ENCODE assay signal across 29 cellular contexts in the genomic region with DNA sequence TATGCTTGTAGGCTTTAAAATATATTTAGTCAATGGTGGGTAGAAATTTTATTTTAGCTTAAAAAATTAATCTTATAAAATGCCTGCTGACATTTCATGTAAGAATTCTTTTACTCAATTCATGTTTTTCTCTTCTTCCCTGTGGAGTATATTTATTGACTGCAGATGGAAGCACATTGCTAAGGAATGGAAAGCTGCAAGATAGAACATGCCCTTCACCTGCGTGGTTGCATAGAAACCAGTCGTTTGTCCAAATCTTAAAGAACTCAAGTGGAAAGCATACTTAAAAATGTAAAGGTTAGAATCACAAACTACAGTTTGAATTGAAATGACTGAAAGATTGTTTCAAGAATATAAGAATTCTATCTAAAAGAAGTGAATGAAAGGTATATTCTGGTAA. TPM values are rescaled to one million over a fixed set of nuclear protein-coding genes. Genes with fewer than 3 reads are reported as not detected.
"Had no signal": no experiment of that assay in that cellular context is flagged by ENCODE, and none has a peak within 500 bp of the region (broad histone marks: within the 10 kb centered on the region; RNA-seq: fewer than 3 reads in every experiment).

No MANE protein-coding gene starts in this region.

- H3K27me3 ChIP-seq: cardiac muscle cell, Peyer's patch had no signal

- H3K36me3 ChIP-seq: cardiac muscle cell, Peyer's patch had no signal

- H3K9me3 ChIP-seq: Peyer's patch had no signal

- H3K27ac ChIP-seq: cardiac muscle cell, Peyer's patch, VCaP had no signal

- DNase-seq: activated B cell treated with CpG ODN at 0.5 μM for 24 hours; activated CD4-positive, alpha-beta memory T cell treated with anti-CD3 and anti-CD28 coated beads for 36 hours; activated CD4-positive, alpha-beta T cell treated with anti-CD3 and anti-CD28 coated beads for 4 hours; activated CD4-positive, alpha-beta T cell treated with anti-CD3 and anti-CD28 coated beads, Interleukin-2, amount 50 U/mL, for 1 hour; activated CD4-positive, CD25-positive, alpha-beta regulatory T cell treated with anti-CD3 and anti-CD28 coated beads, Interleukin-2, amount 50 U/mL, for 72 hours; activated CD8-positive, alpha-beta memory T cell treated with anti-CD3 and anti-CD28 coated beads, Interleukin-2, amount 50 U/mL, for 4 hours; activated effector memory CD4-positive, alpha-beta T cell treated with Interleukin-2 at 50 U/mL for 16 hours; activated naive CD4-positive, alpha-beta T cell treated with anti-CD3 and anti-CD28 coated beads, Interleukin-2, amount 10 ng/mL, durations not matched to agents 7 days and 5 days; activated naive CD8-positive, alpha-beta T cell treated with anti-CD3 and anti-CD28 coated beads, Interleukin-2, amount 50 U/mL, for 24 hours; activated T-cell treated with anti-CD3 and anti-CD28 coated beads for 4 hours; activated T-cell treated with anti-CD3 and anti-CD28 coated beads, Interleukin-2, amount 50 U/mL, for 4 hours; anterior cingulate cortex; Karpas-422; KBM-7; NCI-H1436 treated with DMSO at 0.1 percent for 48 hours; NCI-H1694 treated with DMSO at 0.1 percent for 48 hours; NCI-H2029; NCI-H345; NCI-H524 treated with DMSO at 0.1 percent for 48 hours; Peyer's patch; Right ventricle myocardium superior; RPMI8226; SW 1271; T-helper 1 cell; T-helper 2 cell; T-helper 9 cell had no signal

- H3K4me1 ChIP-seq: Peyer's patch had no signal

- H3K4me3 ChIP-seq: cardiac muscle cell, Peyer's patch had no signal

RNA-seq across cellular contexts. Expression of gene CFAP206, which starts 32.5 kb away (rescaled TPM):
- total RNA-seq: activated CD4-positive, alpha-beta memory T cell treated with anti-CD3 and anti-CD28 coated beads for 36 hours; activated T-cell treated with anti-CD3 and anti-CD28 coated beads, Interleukin-2, amount 50 U/mL, for 4 hours; cardiac muscle cell; MCF 10A; Peyer's patch; Right ventricle myocardium superior had no signal

RNA-seq across cellular contexts. Expression of gene GJB7, which starts 46.2 kb away (rescaled TPM):
- total RNA-seq: activated B cell treated with CpG ODN at 0.5 μM for 24 hours; activated CD4-positive, alpha-beta memory T cell treated with anti-CD3 and anti-CD28 coated beads for 36 hours; activated T-cell treated with anti-CD3 and anti-CD28 coated beads, Interleukin-2, amount 50 U/mL, for 4 hours; cardiac muscle cell; MCF 10A; Peyer's patch; Right ventricle myocardium superior had no signal
